In the genomic region with DNA sequence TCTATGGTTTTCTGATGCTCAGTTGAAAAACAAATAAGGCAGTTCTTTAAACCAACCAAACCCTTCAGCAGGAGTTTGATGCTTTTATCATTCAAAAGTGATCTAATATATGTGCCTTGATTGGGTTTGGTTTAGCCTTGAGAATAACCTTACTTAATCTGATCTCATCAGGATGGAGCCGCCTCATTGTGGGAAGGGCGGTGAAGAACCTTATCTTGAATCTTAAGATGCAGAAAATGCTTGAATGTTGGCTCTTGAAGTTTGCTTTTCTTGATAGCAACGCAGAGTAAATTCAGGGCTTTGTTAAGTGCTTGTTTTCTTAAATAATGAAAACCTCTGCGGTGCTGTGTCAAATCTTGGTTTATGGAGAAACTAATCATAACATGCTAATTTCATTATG, we compare ENCODE assay signal across 8 cellular contexts.
DNase-seq lines count a peak whose midpoint lies in the region; ATAC-seq, FAIRE-seq and TF ChIP-seq lines count a peak whose summit lies in the region.

No MANE protein-coding gene starts in this region.

- no peak for TF ChIP-seq POLR2A in GM12878 (IDR thresholded peaks at IDR 0.05; ENCODE audit: low read depth, low read length)

- no peak for ATAC-seq in GM12878
- no peak for ATAC-seq in HG03342 (IDR thresholded peaks at IDR 0.05; ENCODE audit: unreplicated experiment)

- no peak overlapping the region for H2BK120ac ChIP-seq in mesendoderm (ENCODE audit: low read depth, low read length)

- no peak overlapping the region for H3K23ac ChIP-seq in mesendoderm (ENCODE audit: low read length)

- TF ChIP-seq EP300 in GM12878 (IDR thresholded peaks at IDR 0.05; ENCODE audit: borderline replicate concordance in 1 of 2, control insufficient read depth in 1 of 2, low read depth in 2 of 2, low read length in 2 of 2): no peak

- no peak for TF ChIP-seq RAD21 in GM12878 (IDR thresholded peaks at IDR 0.05; ENCODE audit: insufficient read depth, low read depth, low read length)

- H3K27me3 ChIP-seq in GM12878 (replicated peaks in 1 of 2; ENCODE audit: control insufficient read depth in 2 of 2, insufficient read depth in 2 of 2, low read length in 1 of 2): no peaks in the 10 kb centered on the region
- no peaks in the 10 kb centered on the region for H3K27me3 ChIP-seq in mesendoderm (ENCODE audit: insufficient read depth, low read length, poor library complexity)
- H3K27me3 ChIP-seq in small intestine (ENCODE audit: control insufficient read depth in 2 of 2, insufficient read depth in 2 of 2, low read length in 2 of 2): no peaks in the 10 kb centered on the region

- CTCF ChIA-PET in GM12878 (lab: Yijun Ruan, JAX): interaction anchor here (0.9 to 6.0 kb wide), 6 partner anchors 11 to 192 kb away, joined by 3 to 72 read pairs (median 12); no protein-coding TSS in a partner anchor
- CTCF ChIA-PET in GM10248 (lab: Yijun Ruan, JAX): interaction anchor here (0.9 to 1.9 kb wide), 2 partner anchors 190 to 193 kb away, joined by 4 to 5 read pairs; no protein-coding TSS in a partner anchor

- H3K27ac ChIP-seq in GM12878 (ENCODE audit: control insufficient read depth, insufficient read depth) (peak overlapping the region; percentile 99), mesendoderm (ENCODE audit: low read depth, low read length) (no peak overlapping the region), small intestine (ENCODE audit: low read depth in 1 of 2, low read length in 1 of 2) (no peak overlapping the region)

- DNase-seq in AG10803 (ENCODE audit: low read depth) (peak; percentile 59), GM12878 (ENCODE audit: low read depth, low spot score) (no peak), mesendoderm (peak; percentile 65), GM10248 (ENCODE audit: extremely low spot score) (no peak), hypothalamus (lab: John Stamatoyannopoulos, UW) (no peak), small intestine (no peak)

- H3K79me2 ChIP-seq in GM12878 (ENCODE audit: control insufficient read depth, insufficient read depth, low read length) (peaks cover 36% of the 10 kb centered on the region), mesendoderm (ENCODE audit: control insufficient read depth, insufficient read depth, low read length) (peaks cover 38% of the 10 kb centered on the region)

- H2AFZ ChIP-seq in GM12878 (ENCODE audit: control insufficient read depth, low read depth, low read length): no peak overlapping the region

- H3K9me3 ChIP-seq in GM12878 (replicated peaks; ENCODE audit: control insufficient read depth, insufficient read depth, low read length) (no peaks in the 10 kb centered on the region), small intestine (ENCODE audit: control insufficient read depth, low read depth) (no peaks in the 10 kb centered on the region)

- intact Hi-C loops in GM12878 (cut with micrococcal nuclease; ENCODE audit: unreplicated experiment): loop anchor here (5.0 to 10.0 kb wide), 2 partner anchors 127 to 700 kb away; no protein-coding TSS in a partner anchor

- no peak overlapping the region for H3K18ac ChIP-seq in mesendoderm (ENCODE audit: low read length)

- H4K8ac ChIP-seq in mesendoderm (ENCODE audit: low read depth, low read length): no peak overlapping the region

- H3K4me2 ChIP-seq in GM12878 (ENCODE audit: control insufficient read depth, insufficient read depth): peak overlapping the region; percentile 83
- peak overlapping the region; percentile 0 for H3K4me2 ChIP-seq in mesendoderm (ENCODE audit: low read length)

- H3K4me3 Mint-ChIP-seq in IgD-negative memory B cell: peak overlapping the region in 3 of 4 donors; percentile 5 to 99 (median 30)

- H3K36me3 Mint-ChIP-seq in IgD-negative memory B cell: peaks cover 7% of the 10 kb centered on the region

- H4K20me1 ChIP-seq in GM12878 (ENCODE audit: control insufficient read depth, insufficient read depth): no peaks in the 10 kb centered on the region

- SMC1A ChIA-PET in GM12878 (lab: Charles Lee; ENCODE audit: uncharacterized antibody, unreplicated experiment): interaction anchor here (1.0 to 3.0 kb wide), 12 partner anchors 10 to 208 kb away, joined by 3 to 20 read pairs (median 6); no protein-coding TSS in a partner anchor

- H2BK15ac ChIP-seq in mesendoderm (replicated peaks; ENCODE audit: low read depth): no peak overlapping the region

- BruUV-seq in GM12878 (replicated peaks; lab: Mats Ljungman, UMichigan): no TSS peak

- RAD21 ChIA-PET in GM12878 (lab: Charles Lee; ENCODE audit: unreplicated experiment): interaction anchor here (0.9 to 2.3 kb wide), 10 partner anchors 11 to 194 kb away, joined by 3 to 17 read pairs (median 7); no protein-coding TSS in a partner anchor

- no peak for FAIRE-seq in GM12878 (lab: Jason Lieb, UNC)
- no peak for FAIRE-seq in small intestine (lab: Jason Lieb, UNC)

- H3K4me1 ChIP-seq in GM12878 (ENCODE audit: control insufficient read depth, insufficient read depth, low read length) (peaks cover 17% of the 10 kb centered on the region; the same call in 1 of the 2 replicates), mesendoderm (ENCODE audit: control insufficient read depth, low read depth, low read length) (peaks cover 5% of the 10 kb centered on the region), small intestine (ENCODE audit: control insufficient read depth in 2 of 2, insufficient read depth in 1 of 2, low read depth in 1 of 2, low read length in 1 of 2) (peaks cover 0 to 2% of the 10 kb centered on the region in 2 donors)

- H3K36me3 ChIP-seq in GM12878 (ENCODE audit: control insufficient read depth in 2 of 2, insufficient read depth in 2 of 2, low read length in 1 of 2): no peaks in the 10 kb centered on the region; a peak in 1 of 4 replicates
- H3K36me3 ChIP-seq in mesendoderm (ENCODE audit: control insufficient read depth, insufficient read depth, low read length): no peaks in the 10 kb centered on the region
- H3K36me3 ChIP-seq in small intestine (ENCODE audit: control insufficient read depth in 2 of 2, insufficient read depth in 2 of 2, low read length in 2 of 2): no peaks in the 10 kb centered on the region

- H3K9ac ChIP-seq in GM12878 (ENCODE audit: control insufficient read depth, insufficient read depth, low read length): peak overlapping the region; percentile 99
- H3K9ac ChIP-seq in mesendoderm (ENCODE audit: low read length): peak overlapping the region; percentile 99

- H3K9me3 Mint-ChIP-seq in IgD-negative memory B cell: no peaks in the 10 kb centered on the region

- no peak overlapping the region for H4K5ac ChIP-seq in mesendoderm (ENCODE audit: low read length)

- peak overlapping the region in 2 of 3 donors; percentile 54 to 100 for H3K27ac Mint-ChIP-seq in IgD-negative memory B cell

- no peak for TF ChIP-seq CTCF in AG10803 (conservative IDR thresholded peaks at IDR 0.05; ENCODE audit: low read length)
- no peak for TF ChIP-seq CTCF in GM12878 (IDR thresholded peaks at IDR 0.05 in 2 of 3, conservative IDR thresholded peaks at IDR 0.05 in 1 of 3; ENCODE audit: control insufficient read depth in 2 of 3, extremely low read depth in 1 of 3, insufficient read depth in 1 of 3, low read depth in 3 of 3, low read length in 3 of 3)
- TF ChIP-seq CTCF in GM10248 (IDR thresholded peaks at IDR 0.05; ENCODE audit: control extremely low read depth, extremely low read depth, low read depth, missing control alignments): no peak

- POLR2A ChIA-PET in GM12878 (lab: Charles Lee) (no interaction called here), GM10248 (lab: Yijun Ruan, JAX) (no interaction called here)

- in situ Hi-C loops in GM12878 (cut with MboI): no loop called here

- no peak overlapping the region for H3K4ac ChIP-seq in mesendoderm (ENCODE audit: low read depth, low read length)

- H2BK5ac ChIP-seq in mesendoderm (ENCODE audit: low read length): no peak overlapping the region

- H3K27me3 Mint-ChIP-seq in IgD-negative memory B cell: no peaks in the 10 kb centered on the region

- H3K4me3 ChIP-seq in AG10803 (ENCODE audit: low read length): peak overlapping the region; percentile 84
- H3K4me3 ChIP-seq in GM12878: peak overlapping the region; percentile 77
- peak overlapping the region; percentile 1 for H3K4me3 ChIP-seq in mesendoderm (ENCODE audit: low read length)
- no peak overlapping the region for H3K4me3 ChIP-seq in small intestine (ENCODE audit: low read depth in 1 of 2, low read length in 2 of 2)

- 44% methylated on average over 4 of the region's 4 CpGs for WGBS in GM12878 (ENCODE audit: insufficient coverage, insufficient replicate concordance, low lambda C conversion rate, missing lambda C conversion rate)
- WGBS in mesendoderm (ENCODE audit: extremely low coverage, insufficient coverage, low lambda C conversion rate): no CpG with 5 or more reads among the region's 4 CpGs
- WGBS in small intestine, 3 donors: 50 to 81% (median 76%) methylated on average over 4 of the region's 4 CpGs

- no peak overlapping the region for H2AK5ac ChIP-seq in mesendoderm (ENCODE audit: low read length)

- H3K56ac ChIP-seq in mesendoderm (ENCODE audit: low read length): peak overlapping the region; percentile 68

- peaks cover 23 to 37% (median 32%) of the 10 kb centered on the region in 3 donors for H3K4me1 Mint-ChIP-seq in IgD-negative memory B cell

- peaks cover 4% of the 10 kb centered on the region for H3K79me1 ChIP-seq in mesendoderm (ENCODE audit: low read length)

TF ChIP-seq in GM12878, 131 proteins besides CTCF, POLR2A, EP300 and RAD21 (continues in another document):
- TF ChIP-seq PML (IDR thresholded peaks at IDR 0.05; ENCODE audit: low read length): no peak
- TF ChIP-seq ZNF384 (IDR thresholded peaks at IDR 0.05; ENCODE audit: borderline replicate concordance, low read depth, low read length): no peak
- no peak for TF ChIP-seq RB1 (IDR thresholded peaks at IDR 0.05; ENCODE audit: borderline replicate concordance)
- TF ChIP-seq RCOR1 (conservative IDR thresholded peaks at IDR 0.05; ENCODE audit: low read depth, low read length): no peak
- TF ChIP-seq, protein P1, sequence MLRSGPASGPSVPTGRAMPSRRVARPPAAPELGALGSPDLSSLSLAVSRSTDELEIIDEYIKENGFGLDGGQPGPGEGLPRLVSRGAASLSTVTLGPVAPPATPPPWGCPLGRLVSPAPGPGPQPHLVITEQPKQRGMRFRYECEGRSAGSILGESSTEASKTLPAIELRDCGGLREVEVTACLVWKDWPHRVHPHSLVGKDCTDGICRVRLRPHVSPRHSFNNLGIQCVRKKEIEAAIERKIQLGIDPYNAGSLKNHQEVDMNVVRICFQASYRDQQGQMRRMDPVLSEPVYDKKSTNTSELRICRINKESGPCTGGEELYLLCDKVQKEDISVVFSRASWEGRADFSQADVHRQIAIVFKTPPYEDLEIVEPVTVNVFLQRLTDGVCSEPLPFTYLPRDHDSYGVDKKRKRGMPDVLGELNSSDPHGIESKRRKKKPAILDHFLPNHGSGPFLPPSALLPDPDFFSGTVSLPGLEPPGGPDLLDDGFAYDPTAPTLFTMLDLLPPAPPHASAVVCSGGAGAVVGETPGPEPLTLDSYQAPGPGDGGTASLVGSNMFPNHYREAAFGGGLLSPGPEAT (IDR thresholded peaks at IDR 0.05; ENCODE audit: low read depth): no peak
- TF ChIP-seq NFXL1 (IDR thresholded peaks at IDR 0.05; ENCODE audit: borderline replicate concordance): no peak
- no peak for TF ChIP-seq TCF3 (IDR thresholded peaks at IDR 0.05; ENCODE audit: borderline replicate concordance, insufficient read depth, low read depth, low read length)
- no peak for TF ChIP-seq HDAC2 (IDR thresholded peaks at IDR 0.05)
- no peak for TF ChIP-seq BHLHE40 (IDR thresholded peaks at IDR 0.05; ENCODE audit: borderline replicate concordance in 1 of 2, low read depth in 2 of 2, low read length in 1 of 2)
- TF ChIP-seq ZNF217 (IDR thresholded peaks at IDR 0.05): no peak

Comparison
In these comparisons a context has a peak if more than half of its experiments do, and no peak if none do; other contexts are left out.
1. DNase-seq: peak in AG10803 (single experiment) and mesendoderm (single experiment); none in GM12878 (single experiment), GM10248 (single experiment), hypothalamus (0 of 51) and small intestine (single experiment).
2. H3K4me3 ChIP-seq: peak in AG10803 (single experiment), GM12878 (single experiment) and mesendoderm (single experiment); none in small intestine (0 of 2).